Comparison of ENCODE assay signal across 1 cellular context in genomic region chr11:57652230-57652629, GRCh38.
TF ChIP-seq lines count a peak whose summit lies in the region.

No MANE protein-coding gene starts in this region.

TF ChIP-seq in HepG2, 621 proteins besides CTCF, POLR2A, EP300 and RAD21:
- TF ChIP-seq BHLHE40 (IDR thresholded peaks at IDR 0.05; ENCODE audit: low read length) = 0 out of 2 replicates have a peak, but pooled peaks have one; percentile 12
- TF ChIP-seq, protein P1, sequence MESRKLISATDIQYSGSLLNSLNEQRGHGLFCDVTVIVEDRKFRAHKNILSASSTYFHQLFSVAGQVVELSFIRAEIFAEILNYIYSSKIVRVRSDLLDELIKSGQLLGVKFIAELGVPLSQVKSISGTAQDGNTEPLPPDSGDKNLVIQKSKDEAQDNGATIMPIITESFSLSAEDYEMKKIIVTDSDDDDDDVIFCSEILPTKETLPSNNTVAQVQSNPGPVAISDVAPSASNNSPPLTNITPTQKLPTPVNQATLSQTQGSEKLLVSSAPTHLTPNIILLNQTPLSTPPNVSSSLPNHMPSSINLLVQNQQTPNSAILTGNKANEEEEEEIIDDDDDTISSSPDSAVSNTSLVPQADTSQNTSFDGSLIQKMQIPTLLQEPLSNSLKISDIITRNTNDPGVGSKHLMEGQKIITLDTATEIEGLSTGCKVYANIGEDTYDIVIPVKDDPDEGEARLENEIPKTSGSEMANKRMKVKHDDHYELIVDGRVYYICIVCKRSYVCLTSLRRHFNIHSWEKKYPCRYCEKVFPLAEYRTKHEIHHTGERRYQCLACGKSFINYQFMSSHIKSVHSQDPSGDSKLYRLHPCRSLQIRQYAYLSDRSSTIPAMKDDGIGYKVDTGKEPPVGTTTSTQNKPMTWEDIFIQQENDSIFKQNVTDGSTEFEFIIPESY (CRISPR knock-in tag; IDR thresholded peaks at IDR 0.05) = peak; percentile 88
